ENCODE assay signal across 8 cellular contexts in the genomic region with DNA sequence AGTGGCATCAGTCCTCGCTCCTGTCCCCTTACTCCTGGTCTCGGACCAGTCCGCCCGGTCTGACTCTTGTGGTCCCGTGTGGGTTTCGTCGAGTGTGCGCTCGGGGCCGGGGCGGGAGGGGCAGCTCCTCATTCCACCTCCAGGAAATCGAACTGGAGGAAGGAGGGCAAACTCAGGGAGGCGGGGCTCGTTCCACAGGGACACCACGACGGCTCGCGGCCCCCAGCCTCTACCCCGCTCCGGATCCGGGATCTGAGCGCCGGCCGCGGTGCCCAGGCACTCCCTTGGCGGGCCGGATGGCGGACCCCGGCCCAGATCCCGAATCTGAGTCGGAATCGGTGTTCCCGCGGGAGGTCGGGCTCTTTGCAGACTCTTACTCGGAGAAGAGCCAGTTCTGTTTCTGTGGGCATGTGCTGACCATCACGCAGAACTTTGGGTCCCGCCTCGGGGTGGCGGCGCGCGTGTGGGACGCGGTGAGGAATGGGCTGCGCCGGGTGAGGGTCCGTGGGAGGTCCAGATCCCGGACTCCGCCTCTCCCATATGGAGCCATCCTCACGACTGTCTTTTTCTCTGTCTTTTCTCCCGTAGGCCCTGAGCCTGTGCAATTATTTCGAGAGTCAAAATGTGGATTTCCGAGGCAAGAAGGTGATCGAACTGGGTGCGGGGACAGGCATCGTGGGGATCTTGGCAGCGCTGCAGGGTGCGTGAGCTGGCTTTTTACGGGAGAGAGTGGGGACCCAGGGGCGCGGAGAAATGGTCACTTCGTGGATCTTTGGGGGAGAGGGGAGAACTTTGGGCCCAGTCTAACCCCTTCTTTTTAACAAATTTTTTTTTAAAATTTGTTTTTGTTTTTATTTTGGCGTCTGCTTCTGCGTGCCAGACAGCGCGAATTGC. TPM values are rescaled to one million over a fixed set of nuclear protein-coding genes. Genes with fewer than 3 reads are reported as not detected.
DNase-seq lines count a peak whose midpoint lies in the region; ATAC-seq and TF ChIP-seq lines count a peak whose summit lies in the region.

A gene (plus strand): TSS at position 186 of the 894 bp plus-strand sequence. CDS start 111 bp downstream, at position 297.

- H3K4me3 ChIP-seq in OCI-LY3 (ENCODE audit: low read length) (peak within 1 kb of the TSS; percentile 78), body of pancreas (peak within 1 kb of the TSS; percentile 32 to 69), iPS-15b (ENCODE audit: low read depth, low read length) (peak within 1 kb of the TSS; percentile 82), gastrocnemius medialis (peak within 1 kb of the TSS; percentile 79 to 97 (median 90))

- no peaks in the 10 kb centered on the region for H3K27me3 ChIP-seq in OCI-LY3 (ENCODE audit: low read depth, low read length)
- H3K27me3 ChIP-seq in body of pancreas: no peaks in the 10 kb centered on the region
- H3K27me3 ChIP-seq in iPS-15b (ENCODE audit: control insufficient read depth, insufficient read depth, low read length): peaks cover 13% of the 10 kb centered on the region
- no peaks in the 10 kb centered on the region for H3K27me3 ChIP-seq in gastrocnemius medialis

- peak within 1 kb of the TSS; percentile 79 for H2AFZ ChIP-seq in OCI-LY3 (ENCODE audit: low read depth, low read length)

- H3K4me2 ChIP-seq in OCI-LY3 (ENCODE audit: low read length): peak within 1 kb of the TSS; percentile 80

- intact Hi-C loops in body of pancreas (cut with DNase I): no loop called here
- intact Hi-C loops in gastrocnemius medialis (cut with DNase I; ENCODE audit: low total_unique reads): loop anchor here (1.0 to 2.0 kb wide), 2 partner anchors 10 to 20 kb away; a partner anchor contains a TSS

- DNase-seq in stimulated activated CD4-positive, alpha-beta T cell treated with anti-CD3 and anti-CD28 coated beads, Interleukin-12 subunit alpha, Interleukin-12 subunit beta, amount 100 ng/mL, for 4 hours: peak; percentile 36
- no peak for DNase-seq in stimulated activated CD4-positive, alpha-beta T cell treated with anti-CD3 and anti-CD28 coated beads, Interleukin-4, amount 100 ng/mL, for 4 hours
- DNase-seq in body of pancreas (peak; percentile 71 to 81 (median 77)), gastrocnemius medialis (peak; percentile 36 to 42), COR-L47 (lab: John Stamatoyannopoulos, UW) (no peak)

- H3K79me2 ChIP-seq in OCI-LY3 (ENCODE audit: low read length): peaks cover 12% of the 10 kb centered on the region

- no peak for TF ChIP-seq CTCF in OCI-LY3 (IDR thresholded peaks at IDR 0.05; ENCODE audit: low read depth, low read length)
- TF ChIP-seq CTCF in body of pancreas (IDR thresholded peaks at IDR 0.05): peak in 2 of 7 experiments; percentile 2 to 7
- no peak for TF ChIP-seq CTCF in gastrocnemius medialis (IDR thresholded peaks at IDR 0.05 in 4 of 5, conservative IDR thresholded peaks at IDR 0.05 in 1 of 5)

- ATAC-seq in HG03066 (IDR thresholded peaks at IDR 0.05; ENCODE audit: low read depth, unreplicated experiment) (peak; percentile 24), body of pancreas (peak; percentile 68), gastrocnemius medialis (peak; percentile 65 to 73)

- peak within 1 kb of the TSS; percentile 77 for H3K9ac ChIP-seq in OCI-LY3 (ENCODE audit: low read length)
- peak within 1 kb of the TSS; percentile 90 for H3K9ac ChIP-seq in iPS-15b (ENCODE audit: low read depth, low read length)

- H3K9me3 ChIP-seq in OCI-LY3 (ENCODE audit: insufficient read depth, low read length): no peaks in the 10 kb centered on the region
- H3K9me3 ChIP-seq in body of pancreas: no peaks in the 10 kb centered on the region
- H3K9me3 ChIP-seq in iPS-15b (ENCODE audit: control insufficient read depth, insufficient read depth, low read length): no peaks in the 10 kb centered on the region
- H3K9me3 ChIP-seq in gastrocnemius medialis: no peaks in the 10 kb centered on the region

- WGBS in body of pancreas, 2 donors: 1 to 4% methylated on average over 31 to 67 of the region's 67 CpGs

- H3K36me3 ChIP-seq in OCI-LY3 (replicated peaks; ENCODE audit: low read depth, low read length) (peaks cover 18% of the 10 kb centered on the region), body of pancreas (replicated peaks in 1 of 2; ENCODE audit: insufficient read depth in 1 of 2, low read depth in 2 of 2) (peaks cover 0 to 6% of the 10 kb centered on the region in 2 donors), iPS-15b (ENCODE audit: control insufficient read depth, insufficient read depth, low read length) (peaks cover 12% of the 10 kb centered on the region), gastrocnemius medialis (peaks cover 0 to 36% of the 10 kb centered on the region in 2 donors)

- H3K27ac ChIP-seq in OCI-LY3 (ENCODE audit: low read length) (peak within 1 kb of the TSS; percentile 70), body of pancreas (peak within 1 kb of the TSS; percentile 78 to 95 (median 90)), gastrocnemius medialis (peak within 1 kb of the TSS; percentile 84 to 94 (median 87))

- TF ChIP-seq POLR2A in body of pancreas (IDR thresholded peaks at IDR 0.05) (peak in 1 of 3 donors; percentile 23), gastrocnemius medialis (IDR thresholded peaks at IDR 0.05) (no peak)

- no peaks in the 10 kb centered on the region for H4K20me1 ChIP-seq in OCI-LY3 (ENCODE audit: insufficient read depth, low read length)

- H3K4me1 ChIP-seq in OCI-LY3 (ENCODE audit: low read length): peaks cover 9% of the 10 kb centered on the region
- peaks cover 38% of the 10 kb centered on the region for H3K4me1 ChIP-seq in body of pancreas
- no peaks in the 10 kb centered on the region for H3K4me1 ChIP-seq in iPS-15b (ENCODE audit: control insufficient read depth, insufficient read depth, low read length)
- H3K4me1 ChIP-seq in gastrocnemius medialis: peaks cover 15 to 19% of the 10 kb centered on the region in 2 donors

- in situ Hi-C loops in gastrocnemius medialis (cut with MboI; ENCODE audit: low sequenced_read_pairs in 4 of 4): no loop called here

RNA-seq across cellular contexts. Expression of the gene that starts here (rescaled TPM):
- 10 to 100 TPM; 11.2 to 15.0 TPM for total RNA-seq in body of pancreas
- total RNA-seq in gastrocnemius medialis: 1 to 10 TPM in 3 of 4 donors, under 1 TPM in 1; 0.82 to 2.0 (median 1.0) TPM

Comparison
In these comparisons a context has a peak if more than half of its experiments do, and no peak if none do; other contexts are left out.
1. RNA of the gene that starts here (total RNA-seq): 11.2 to 15.0 TPM in body of pancreas; 0.82 to 2.0 TPM in gastrocnemius medialis; every median in the first group is over 4 times any median in the second.
2. DNase-seq: peak in stimulated activated CD4-positive, alpha-beta T cell treated with anti-CD3 and anti-CD28 coated beads, Interleukin-12 subunit alpha, Interleukin-12 subunit beta, amount 100 ng/mL, for 4 hours (single experiment), body of pancreas (4 of 4) and gastrocnemius medialis (2 of 2); none in stimulated activated CD4-positive, alpha-beta T cell treated with anti-CD3 and anti-CD28 coated beads, Interleukin-4, amount 100 ng/mL, for 4 hours (0 of 2) and COR-L47 (single experiment).
3. Peak in every context shown above with its lines, with median percentiles within 50 percentile points of each other: ATAC-seq, H3K27ac ChIP-seq and H3K4me3 ChIP-seq.